ENCODE assay signal across 1 cellular context in genomic region chr9:129557192-129558036, GRCh38.
TF ChIP-seq lines count a peak whose summit lies in the region.

No MANE protein-coding gene starts in this region.

TF ChIP-seq in GM23338, 12 proteins besides CTCF, POLR2A, EP300 and RAD21 (continued from another document):
- TF ChIP-seq, protein P1, sequence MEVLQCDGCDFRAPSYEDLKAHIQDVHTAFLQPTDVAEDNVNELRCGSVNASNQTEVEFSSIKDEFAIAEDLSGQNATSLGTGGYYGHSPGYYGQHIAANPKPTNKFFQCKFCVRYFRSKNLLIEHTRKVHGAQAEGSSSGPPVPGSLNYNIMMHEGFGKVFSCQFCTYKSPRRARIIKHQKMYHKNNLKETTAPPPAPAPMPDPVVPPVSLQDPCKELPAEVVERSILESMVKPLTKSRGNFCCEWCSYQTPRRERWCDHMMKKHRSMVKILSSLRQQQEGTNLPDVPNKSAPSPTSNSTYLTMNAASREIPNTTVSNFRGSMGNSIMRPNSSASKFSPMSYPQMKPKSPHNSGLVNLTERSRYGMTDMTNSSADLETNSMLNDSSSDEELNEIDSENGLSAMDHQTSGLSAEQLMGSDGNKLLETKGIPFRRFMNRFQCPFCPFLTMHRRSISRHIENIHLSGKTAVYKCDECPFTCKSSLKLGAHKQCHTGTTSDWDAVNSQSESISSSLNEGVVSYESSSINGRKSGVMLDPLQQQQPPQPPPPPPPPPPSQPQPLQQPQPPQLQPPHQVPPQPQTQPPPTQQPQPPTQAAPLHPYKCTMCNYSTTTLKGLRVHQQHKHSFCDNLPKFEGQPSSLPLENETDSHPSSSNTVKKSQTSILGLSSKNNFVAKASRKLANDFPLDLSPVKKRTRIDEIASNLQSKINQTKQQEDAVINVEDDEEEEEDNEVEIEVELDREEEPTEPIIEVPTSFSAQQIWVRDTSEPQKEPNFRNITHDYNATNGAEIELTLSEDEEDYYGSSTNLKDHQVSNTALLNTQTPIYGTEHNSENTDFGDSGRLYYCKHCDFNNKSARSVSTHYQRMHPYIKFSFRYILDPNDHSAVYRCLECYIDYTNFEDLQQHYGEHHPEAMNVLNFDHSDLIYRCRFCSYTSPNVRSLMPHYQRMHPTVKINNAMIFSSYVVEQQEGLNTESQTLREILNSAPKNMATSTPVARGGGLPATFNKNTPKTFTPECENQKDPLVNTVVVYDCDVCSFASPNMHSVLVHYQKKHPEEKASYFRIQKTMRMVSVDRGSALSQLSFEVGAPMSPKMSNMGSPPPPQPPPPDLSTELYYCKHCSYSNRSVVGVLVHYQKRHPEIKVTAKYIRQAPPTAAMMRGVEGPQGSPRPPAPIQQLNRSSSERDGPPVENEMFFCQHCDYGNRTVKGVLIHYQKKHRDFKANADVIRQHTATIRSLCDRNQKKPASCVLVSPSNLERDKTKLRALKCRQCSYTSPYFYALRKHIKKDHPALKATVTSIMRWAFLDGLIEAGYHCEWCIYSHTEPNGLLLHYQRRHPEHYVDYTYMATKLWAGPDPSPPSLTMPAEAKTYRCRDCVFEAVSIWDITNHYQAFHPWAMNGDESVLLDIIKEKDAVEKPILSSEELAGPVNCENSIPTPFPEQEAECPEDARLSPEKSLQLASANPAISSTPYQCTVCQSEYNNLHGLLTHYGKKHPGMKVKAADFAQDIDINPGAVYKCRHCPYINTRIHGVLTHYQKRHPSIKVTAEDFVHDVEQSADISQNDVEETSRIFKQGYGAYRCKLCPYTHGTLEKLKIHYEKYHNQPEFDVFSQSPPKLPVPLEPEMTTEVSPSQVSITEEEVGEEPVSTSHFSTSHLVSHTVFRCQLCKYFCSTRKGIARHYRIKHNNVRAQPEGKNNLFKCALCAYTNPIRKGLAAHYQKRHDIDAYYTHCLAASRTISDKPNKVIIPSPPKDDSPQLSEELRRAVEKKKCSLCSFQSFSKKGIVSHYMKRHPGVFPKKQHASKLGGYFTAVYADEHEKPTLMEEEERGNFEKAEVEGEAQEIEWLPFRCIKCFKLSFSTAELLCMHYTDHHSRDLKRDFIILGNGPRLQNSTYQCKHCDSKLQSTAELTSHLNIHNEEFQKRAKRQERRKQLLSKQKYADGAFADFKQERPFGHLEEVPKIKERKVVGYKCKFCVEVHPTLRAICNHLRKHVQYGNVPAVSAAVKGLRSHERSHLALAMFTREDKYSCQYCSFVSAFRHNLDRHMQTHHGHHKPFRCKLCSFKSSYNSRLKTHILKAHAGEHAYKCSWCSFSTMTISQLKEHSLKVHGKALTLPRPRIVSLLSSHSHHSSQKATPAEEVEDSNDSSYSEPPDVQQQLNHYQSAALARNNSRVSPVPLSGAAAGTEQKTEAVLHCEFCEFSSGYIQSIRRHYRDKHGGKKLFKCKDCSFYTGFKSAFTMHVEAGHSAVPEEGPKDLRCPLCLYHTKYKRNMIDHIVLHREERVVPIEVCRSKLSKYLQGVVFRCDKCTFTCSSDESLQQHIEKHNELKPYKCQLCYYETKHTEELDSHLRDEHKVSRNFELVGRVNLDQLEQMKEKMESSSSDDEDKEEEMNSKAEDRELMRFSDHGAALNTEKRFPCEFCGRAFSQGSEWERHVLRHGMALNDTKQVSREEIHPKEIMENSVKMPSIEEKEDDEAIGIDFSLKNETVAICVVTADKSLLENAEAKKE (CRISPR knock-in tag; IDR thresholded peaks at IDR 0.05), result no peak
- TF ChIP-seq, protein P2, sequence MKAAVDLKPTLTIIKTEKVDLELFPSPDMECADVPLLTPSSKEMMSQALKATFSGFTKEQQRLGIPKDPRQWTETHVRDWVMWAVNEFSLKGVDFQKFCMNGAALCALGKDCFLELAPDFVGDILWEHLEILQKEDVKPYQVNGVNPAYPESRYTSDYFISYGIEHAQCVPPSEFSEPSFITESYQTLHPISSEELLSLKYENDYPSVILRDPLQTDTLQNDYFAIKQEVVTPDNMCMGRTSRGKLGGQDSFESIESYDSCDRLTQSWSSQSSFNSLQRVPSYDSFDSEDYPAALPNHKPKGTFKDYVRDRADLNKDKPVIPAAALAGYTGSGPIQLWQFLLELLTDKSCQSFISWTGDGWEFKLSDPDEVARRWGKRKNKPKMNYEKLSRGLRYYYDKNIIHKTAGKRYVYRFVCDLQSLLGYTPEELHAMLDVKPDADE (IDR thresholded peaks at IDR 0.05), result peak; percentile 77; the same call in 1 of the 2 replicates
- TF ChIP-seq JUNB (IDR thresholded peaks at IDR 0.05; ENCODE audit: unreplicated experiment) (no peak), NANOG (IDR thresholded peaks at IDR 0.05; ENCODE audit: borderline replicate concordance) (no peak)
TF ChIP-seq in GM23338: peak in this region for 2.
